Comparison of ENCODE assay signal across 22 cellular contexts in the genomic region with DNA sequence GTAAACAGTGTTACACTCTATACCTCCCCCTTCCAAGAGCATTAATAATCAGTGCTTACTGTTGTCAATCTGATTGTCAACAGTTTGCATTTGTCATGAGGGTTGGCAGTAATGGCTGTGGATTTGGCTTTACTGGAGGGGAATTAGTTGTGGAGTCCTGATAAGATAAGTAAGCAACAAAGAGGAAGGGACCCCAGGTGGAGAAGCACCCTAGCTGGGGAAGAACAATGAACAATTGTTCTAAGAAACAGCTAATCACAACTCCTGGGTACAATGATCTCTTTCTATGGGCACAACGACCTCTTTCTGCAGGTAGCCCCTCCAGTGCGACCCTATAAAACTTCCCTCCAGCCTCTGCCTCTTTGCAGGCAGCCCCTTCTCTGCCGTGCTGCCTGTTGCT. TPM values are rescaled to one million over a fixed set of nuclear protein-coding genes. Genes with fewer than 3 reads are reported as not detected.
DNase-seq lines count a peak whose midpoint lies in the region; ATAC-seq, FAIRE-seq and TF ChIP-seq lines count a peak whose summit lies in the region.
"Had no signal": no experiment of that assay in that cellular context is flagged by ENCODE, and none has a peak within 500 bp of the region (broad histone marks: within the 10 kb centered on the region; RNA-seq: fewer than 3 reads in every experiment).

No MANE protein-coding gene starts in this region.

- no peaks in the 10 kb centered on the region for H4K20me1 ChIP-seq in endothelial cell of umbilical vein (replicated peaks; ENCODE audit: control insufficient read depth, extremely low read depth, insufficient read depth, low read length)

- H3K4me3 ChIP-seq in endothelial cell of umbilical vein (replicated peaks in 1 of 3; ENCODE audit: insufficient read depth in 1 of 3, low read depth in 1 of 3, low read length in 3 of 3), result no peak overlapping the region
- H3K4me3 ChIP-seq in colonic mucosa, result no peak overlapping the region

- intact Hi-C loops in endothelial cell of umbilical vein (cut with micrococcal nuclease), result no loop called here
- intact Hi-C loops in colonic mucosa (cut with DNase I), result loop anchor here (10.0 kb wide), 1 partner anchor 466 kb away; no protein-coding TSS in a partner anchor

- H3K27ac Mint-ChIP-seq in T-helper 17 cell (peak overlapping the region; percentile 27), progenitor cell of endocrine pancreas (peak overlapping the region; percentile 93)
- H3K27ac Mint-ChIP-seq: HFFc6 had no signal

- no peak overlapping the region for H2AFZ ChIP-seq in endothelial cell of umbilical vein (ENCODE audit: low read depth, low read length)

- H3K9ac ChIP-seq in endothelial cell of umbilical vein (replicated peaks; ENCODE audit: extremely low read depth, insufficient read depth, low read length) (no peak overlapping the region), colonic mucosa (ENCODE audit: low read depth in 2 of 2, low read length in 2 of 2) (no peak overlapping the region)

- H3K79me2 ChIP-seq in endothelial cell of umbilical vein (ENCODE audit: control insufficient read depth, insufficient read depth, low read length), result no peaks in the 10 kb centered on the region

- CTCF ChIA-PET in endothelial cell of umbilical vein (lab: Charles Lee), result no interaction called here

- no peak for TF ChIP-seq POLR2A in endothelial cell of umbilical vein (IDR thresholded peaks at IDR 0.05; ENCODE audit: low read depth, low read length)

- H3K4me1 ChIP-seq in endothelial cell of umbilical vein (ENCODE audit: control insufficient read depth, extremely low read depth, insufficient read depth, low read length), result no peaks in the 10 kb centered on the region
- H3K4me1 ChIP-seq in colonic mucosa, result no peaks in the 10 kb centered on the region

- H3K9me3 Mint-ChIP-seq in progenitor cell of endocrine pancreas (ENCODE audit: low read depth), result no peaks in the 10 kb centered on the region
- H3K9me3 Mint-ChIP-seq: HFFc6 had no signal

- no peak overlapping the region for H3K4me3 Mint-ChIP-seq in T-helper 17 cell
- peak overlapping the region; percentile 38 for H3K4me3 Mint-ChIP-seq in progenitor cell of endocrine pancreas (ENCODE audit: low read depth)
- H3K4me3 Mint-ChIP-seq: HFFc6 had no signal

- no peaks in the 10 kb centered on the region for H3K9me3 ChIP-seq in T-helper 17 cell (ENCODE audit: control insufficient read depth, low read length, poor library complexity, severe bottlenecking)
- H3K9me3 ChIP-seq in endothelial cell of umbilical vein (replicated peaks; ENCODE audit: control insufficient read depth, insufficient read depth, low read length), result no peaks in the 10 kb centered on the region
- no peaks in the 10 kb centered on the region for H3K9me3 ChIP-seq in colonic mucosa

- H3K9me1 ChIP-seq in endothelial cell of umbilical vein (replicated peaks; ENCODE audit: control insufficient read depth, extremely low read depth, insufficient read depth, low read length), result no peaks in the 10 kb centered on the region

- H3K27ac ChIP-seq in endothelial cell of umbilical vein (ENCODE audit: insufficient read depth, low read depth, low read length) (no peak overlapping the region), colonic mucosa (no peak overlapping the region)

- peaks cover 5% of the 10 kb centered on the region for H3K4me1 Mint-ChIP-seq in T-helper 17 cell
- H3K4me1 Mint-ChIP-seq in progenitor cell of endocrine pancreas (ENCODE audit: low read depth), result peaks cover 42% of the 10 kb centered on the region

- peaks cover 10% of the 10 kb centered on the region in 2 experiments for H3K27me3 ChIP-seq in endothelial cell of umbilical vein (ENCODE audit: control insufficient read depth in 2 of 2, insufficient read depth in 2 of 2, low read length in 2 of 2)
- H3K27me3 ChIP-seq in colonic mucosa, result no peaks in the 10 kb centered on the region

- H3K4me2 ChIP-seq in endothelial cell of umbilical vein (ENCODE audit: insufficient read depth, low read length), result no peak overlapping the region

- dilution Hi-C loops in endothelial cell of umbilical vein (cut with MboI; ENCODE audit: extremely low pct_ligation_motif_present, low sequenced_read_pairs), result no loop called here

- POLR2A ChIA-PET in endothelial cell of umbilical vein (lab: Charles Lee), result no interaction called here

- peaks cover 8% of the 10 kb centered on the region for H3K36me3 Mint-ChIP-seq in T-helper 17 cell (ENCODE audit: low read depth)
- no peaks in the 10 kb centered on the region for H3K36me3 Mint-ChIP-seq in progenitor cell of endocrine pancreas (ENCODE audit: insufficient read depth)

- DNase-seq in KBM-7 (peak; percentile 14), T-helper 17 cell (no peak), endothelial cell of umbilical vein (ENCODE audit: low read depth, low spot score) (peak; percentile 18), progenitor cell of endocrine pancreas (ENCODE audit: low spot score, unreplicated experiment) (no peak), colonic mucosa (no peak), NCI-H524 treated with DMSO at 0.1 percent for 48 hours (lab: John Stamatoyannopoulos, UW) (no peak), T-helper 1 cell (no peak)
- DNase-seq: COR-L47, DMS 273 treated with DMSO at 0.1 percent for 48 hours, DND-41, HFFc6, Karpas-422, MM.1S, NCI-H1092, NCI-H146, NCI-H2081, NCI-H2171 treated with DMSO at 0.1 percent for 48 hours, NCI-H446, NCI-H748 treated with DMSO at 0.1 percent for 48 hours, SHP77 treated with DMSO at 0.1 percent for 48 hours had no signal

- peaks cover 34% of the 10 kb centered on the region for H3K27me3 Mint-ChIP-seq in T-helper 17 cell
- H3K27me3 Mint-ChIP-seq in progenitor cell of endocrine pancreas, result peaks cover 8% of the 10 kb centered on the region

- no peak for FAIRE-seq in endothelial cell of umbilical vein (lab: Jason Lieb, UNC)
- FAIRE-seq: H54 had no signal

- TF ChIP-seq CTCF in endothelial cell of umbilical vein (IDR thresholded peaks at IDR 0.05; ENCODE audit: extremely low read depth in 1 of 2, insufficient read depth in 1 of 2, low read depth in 1 of 2, low read length in 2 of 2), result no peak
- no peak for TF ChIP-seq CTCF in progenitor cell of endocrine pancreas (IDR thresholded peaks at IDR 0.05; ENCODE audit: unreplicated experiment)
- no peak for TF ChIP-seq CTCF in colonic mucosa (IDR thresholded peaks at IDR 0.05)

- BruUV-seq in endothelial cell of umbilical vein (replicated peaks; lab: Mats Ljungman, UMichigan), result no TSS peak

- in situ Hi-C loops in KBM-7 (cut with MboI; ENCODE audit: low pct_unique_long_range_greater_than_20kb, low sequenced_read_pairs), result no loop called here

- H3K36me3 ChIP-seq in endothelial cell of umbilical vein (ENCODE audit: control insufficient read depth in 2 of 2, extremely low read depth in 1 of 2, insufficient read depth in 2 of 2, low read length in 2 of 2) (no peaks in the 10 kb centered on the region), colonic mucosa (no peaks in the 10 kb centered on the region)

- no peak for ATAC-seq in T-helper 17 cell
- ATAC-seq: SK-N-SH treated with all-trans-retinoic acid at 6 μM for 48 hours had no signal

TF ChIP-seq in endothelial cell of umbilical vein, 7 proteins besides CTCF, POLR2A, EP300 and RAD21:
- TF ChIP-seq FOS (IDR thresholded peaks at IDR 0.05; ENCODE audit: borderline replicate concordance, insufficient read depth, low read length), result no peak
- no peak for TF ChIP-seq GATA2 (IDR thresholded peaks at IDR 0.05; ENCODE audit: insufficient read depth, insufficient read length, low read depth, low read length)
- TF ChIP-seq POLR2AphosphoS5 (IDR thresholded peaks at IDR 0.05; ENCODE audit: insufficient read depth, low read depth, low read length), result no peak
- TF ChIP-seq, protein P1, sequence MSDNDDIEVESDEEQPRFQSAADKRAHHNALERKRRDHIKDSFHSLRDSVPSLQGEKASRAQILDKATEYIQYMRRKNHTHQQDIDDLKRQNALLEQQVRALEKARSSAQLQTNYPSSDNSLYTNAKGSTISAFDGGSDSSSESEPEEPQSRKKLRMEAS (IDR thresholded peaks at IDR 0.05; ENCODE audit: insufficient read depth, insufficient read length), result no peak
- TF ChIP-seq MYC (IDR thresholded peaks at IDR 0.05; ENCODE audit: low read depth, low read length), result no peak
- no peak for TF ChIP-seq EZH2 (IDR thresholded peaks at IDR 0.05; ENCODE audit: borderline replicate concordance, low read depth, low read length, severe bottlenecking)
- TF ChIP-seq JUN (IDR thresholded peaks at IDR 0.05; ENCODE audit: borderline replicate concordance, insufficient read depth, insufficient read length, low read depth), result no peak

RNA-seq across cellular contexts. Expression of a gene that starts 53.2 kb away (rescaled TPM):
- total RNA-seq in T-helper 17 cell (10 to 100 TPM; 25.9 to 33.4 TPM), endothelial cell of umbilical vein (10.4 and 12.8 TPM in 2 replicates), progenitor cell of endocrine pancreas (22.0 and 25.9 TPM in 2 replicates), colonic mucosa (10 to 100 TPM; 17.5 to 23.5 TPM)
- polyA plus RNA-seq in endothelial cell of umbilical vein, result 4.7 and 5.1 TPM in 2 replicates
- polyA plus RNA-seq in endothelial cell of umbilical vein (2011; cell fraction: cytosol; rRNA removed), result 6.8 and 7.2 TPM in 2 replicates
- polyA plus RNA-seq in endothelial cell of umbilical vein (2011; cell fraction: nucleus; rRNA removed), result 8.9 and 9.7 TPM in 2 replicates
- polyA plus RNA-seq in endothelial cell of umbilical vein (2012), result 7.3 and 8.9 TPM in 2 replicates
- 4.6 and 11.0 TPM in 2 replicates for polyA minus RNA-seq in endothelial cell of umbilical vein
- polyA minus RNA-seq in endothelial cell of umbilical vein (2011; cell fraction: cytosol; rRNA and poly(A)+ RNA removed), result 30.9 TPM
- polyA minus RNA-seq in endothelial cell of umbilical vein (2011; cell fraction: nucleus; rRNA and poly(A)+ RNA removed), result 13.5 and 16.4 TPM in 2 replicates

Comparison
In these comparisons a context has a peak if more than half of its experiments do, and no peak if none do; other contexts are left out.
1. DNase-seq: peak in KBM-7 (single experiment) and endothelial cell of umbilical vein (single experiment); none in T-helper 17 cell (0 of 3), progenitor cell of endocrine pancreas (single experiment), colonic mucosa (single experiment), NCI-H524 treated with DMSO at 0.1 percent for 48 hours (single experiment) and T-helper 1 cell (0 of 5).